In the genomic region with DNA sequence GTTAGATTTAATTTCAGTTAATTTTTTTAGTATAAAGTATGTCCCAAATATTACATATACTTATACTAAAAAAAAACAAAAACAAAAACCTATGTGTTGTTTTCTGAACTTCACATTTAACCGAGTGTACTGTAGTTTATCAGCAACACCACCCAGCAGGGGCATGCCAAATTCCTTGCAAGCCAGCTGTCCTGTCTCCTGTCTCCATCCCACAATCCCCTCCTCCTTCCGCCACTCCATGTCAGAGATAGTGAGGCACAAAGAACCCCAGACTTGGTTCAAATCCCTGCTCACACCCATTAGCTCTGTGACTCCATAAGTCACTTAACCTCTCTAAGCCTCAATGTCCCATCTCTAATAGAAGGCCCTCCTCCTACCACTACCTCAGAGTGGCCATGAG, we compare ENCODE assay signal across 25 cellular contexts.
"Had no signal": no experiment of that assay in that cellular context is flagged by ENCODE, and none has a peak within 500 bp of the region (broad histone marks: within the 10 kb centered on the region; RNA-seq: fewer than 3 reads in every experiment).

No MANE protein-coding gene starts in this region.

- ATAC-seq: activated CD4-positive, CD25-positive, alpha-beta regulatory T cell treated with anti-CD3 and anti-CD28 coated beads, Interleukin-2, amount 50 U/mL, for 24 hours; natural killer cell; right lobe of liver; stimulated activated naive CD8-positive, alpha-beta T cell treated with anti-CD3 and anti-CD28 coated beads, Interleukin-15, Interleukin-2, amounts not matched to agents 100 U/mL and 50 U/mL, for 24 hours had no signal

- H3K27me3 ChIP-seq: brain microvascular endothelial cell, esophagus squamous epithelium, right lobe of liver, testis had no signal

- H3K4me3 ChIP-seq: esophagus squamous epithelium, right lobe of liver, skin epidermis, testis had no signal

- H3K36me3 ChIP-seq: brain microvascular endothelial cell, right lobe of liver had no signal

- H3K4me1 ChIP-seq: esophagus squamous epithelium, right lobe of liver, testis had no signal

- DNase-seq: activated CD4-positive, alpha-beta T cell treated with anti-CD3 and anti-CD28 coated beads for 48 hours; activated CD4-positive, alpha-beta T cell treated with anti-CD3 and anti-CD28 coated beads, Interleukin-2, amount 50 U/mL, for 48 hours; activated CD8-positive, alpha-beta memory T cell treated with anti-CD3 and anti-CD28 coated beads, Interleukin-2, amount 50 U/mL, for 4 hours; activated gamma-delta T cell treated with Interleukin-2 at 50 U/mL for 16 hours; activated naive CD4-positive, alpha-beta T cell treated with anti-CD3 and anti-CD28 coated beads, Interleukin-2, amount 50 U/mL, for 16 hours; activated T-cell treated with anti-CD3 and anti-CD28 coated beads, Interleukin-2, amount 50 U/mL, for 1 hour; amniotic stem cell; brain microvascular endothelial cell; central memory CD4-positive, alpha-beta T cell; endodermal cell; esophagus squamous epithelium; foreskin melanocyte; islet precursor cell; midbrain; natural killer cell; posterior cingulate gyrus; right lobe of liver; stimulated activated CD4-positive, alpha-beta T cell treated with anti-CD3 and anti-CD28 coated beads, Interleukin-12 subunit alpha, Interleukin-12 subunit beta, amount 100 ng/mL, for 4 hours; stimulated activated CD4-positive, alpha-beta T cell treated with anti-CD3 and anti-CD28 coated beads, Interleukin-4, amount 100 ng/mL, for 1 hour; stimulated activated naive CD8-positive, alpha-beta T cell treated with anti-CD3 and anti-CD28 coated beads, Interleukin-15, Interleukin-2, amounts not matched to agents 100 U/mL and 50 U/mL, for 24 hours; T1000; testis; WERI-Rb-1 had no signal

- H3K9me3 ChIP-seq: esophagus squamous epithelium, right lobe of liver, testis had no signal

- H3K27ac ChIP-seq: brain microvascular endothelial cell, esophagus squamous epithelium, right lobe of liver, skin epidermis, testis, WERI-Rb-1 had no signal
